2 cellular contexts compared by ENCODE assay signal in the genomic region with DNA sequence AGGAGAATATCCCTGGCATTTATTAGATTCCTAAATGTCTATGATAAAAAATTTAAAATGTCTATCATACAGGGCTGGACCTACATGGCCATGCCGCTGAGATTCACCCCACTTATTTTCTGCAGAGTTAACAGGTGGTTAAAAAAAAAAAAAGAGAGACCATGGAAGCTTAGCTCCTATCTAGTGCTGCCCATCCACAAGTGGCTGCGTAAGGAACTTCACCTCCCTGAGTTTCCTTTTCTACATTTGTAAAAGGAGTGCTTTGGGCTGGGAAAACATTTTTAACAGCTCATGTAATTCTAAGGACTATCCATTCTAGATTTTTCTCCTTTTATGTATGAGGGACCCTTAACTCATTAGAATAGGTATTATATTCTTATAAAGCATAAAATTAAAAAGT.
TF ChIP-seq lines count a peak whose summit lies in the region.

No MANE protein-coding gene starts in this region.

TF ChIP-seq in SK-N-SH treated with all-trans-retinoic acid at 6 μM for 48 hours, 23 proteins besides CTCF, POLR2A, EP300 and RAD21 (continued from another document):
- TF ChIP-seq, protein P1, sequence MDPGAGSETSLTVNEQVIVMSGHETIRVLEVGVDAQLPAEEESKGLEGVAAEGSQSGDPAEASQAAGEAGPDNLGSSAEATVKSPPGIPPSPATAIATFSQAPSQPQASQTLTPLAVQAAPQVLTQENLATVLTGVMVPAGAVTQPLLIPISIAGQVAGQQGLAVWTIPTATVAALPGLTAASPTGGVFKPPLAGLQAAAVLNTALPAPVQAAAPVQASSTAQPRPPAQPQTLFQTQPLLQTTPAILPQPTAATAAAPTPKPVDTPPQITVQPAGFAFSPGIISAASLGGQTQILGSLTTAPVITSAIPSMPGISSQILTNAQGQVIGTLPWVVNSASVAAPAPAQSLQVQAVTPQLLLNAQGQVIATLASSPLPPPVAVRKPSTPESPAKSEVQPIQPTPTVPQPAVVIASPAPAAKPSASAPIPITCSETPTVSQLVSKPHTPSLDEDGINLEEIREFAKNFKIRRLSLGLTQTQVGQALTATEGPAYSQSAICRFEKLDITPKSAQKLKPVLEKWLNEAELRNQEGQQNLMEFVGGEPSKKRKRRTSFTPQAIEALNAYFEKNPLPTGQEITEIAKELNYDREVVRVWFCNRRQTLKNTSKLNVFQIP (CRISPR knock-in tag; IDR thresholded peaks at IDR 0.05; ENCODE audit: borderline replicate concordance, low read depth): no peak
- TF ChIP-seq PATZ1 (CRISPR knock-in tag; IDR thresholded peaks at IDR 0.05; ENCODE audit: borderline replicate concordance) (no peak), ZC3H10 (CRISPR knock-in tag; IDR thresholded peaks at IDR 0.05) (no peak)

TF ChIP-seq in SK-N-SH, 30 proteins besides CTCF, POLR2A, EP300 and RAD21 (continued from another document):
- no peak for TF ChIP-seq TEAD4 (IDR thresholded peaks at IDR 0.05; ENCODE audit: borderline replicate concordance, insufficient read depth)
- TF ChIP-seq, protein P2, sequence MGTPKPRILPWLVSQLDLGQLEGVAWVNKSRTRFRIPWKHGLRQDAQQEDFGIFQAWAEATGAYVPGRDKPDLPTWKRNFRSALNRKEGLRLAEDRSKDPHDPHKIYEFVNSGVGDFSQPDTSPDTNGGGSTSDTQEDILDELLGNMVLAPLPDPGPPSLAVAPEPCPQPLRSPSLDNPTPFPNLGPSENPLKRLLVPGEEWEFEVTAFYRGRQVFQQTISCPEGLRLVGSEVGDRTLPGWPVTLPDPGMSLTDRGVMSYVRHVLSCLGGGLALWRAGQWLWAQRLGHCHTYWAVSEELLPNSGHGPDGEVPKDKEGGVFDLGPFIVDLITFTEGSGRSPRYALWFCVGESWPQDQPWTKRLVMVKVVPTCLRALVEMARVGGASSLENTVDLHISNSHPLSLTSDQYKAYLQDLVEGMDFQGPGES (IDR thresholded peaks at IDR 0.05; ENCODE audit: low read depth, low read length): no peak
- TF ChIP-seq, protein P3, sequence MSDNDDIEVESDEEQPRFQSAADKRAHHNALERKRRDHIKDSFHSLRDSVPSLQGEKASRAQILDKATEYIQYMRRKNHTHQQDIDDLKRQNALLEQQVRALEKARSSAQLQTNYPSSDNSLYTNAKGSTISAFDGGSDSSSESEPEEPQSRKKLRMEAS (IDR thresholded peaks at IDR 0.05; ENCODE audit: low read depth): no peak
- TF ChIP-seq SIN3A (IDR thresholded peaks at IDR 0.05; ENCODE audit: borderline replicate concordance, low read depth, low read length): no peak
- TF ChIP-seq ELF1 (IDR thresholded peaks at IDR 0.05): no peak
- TF ChIP-seq SMC3 (IDR thresholded peaks at IDR 0.05; ENCODE audit: low read depth, low read length): no peak
- no peak for TF ChIP-seq RXRA (IDR thresholded peaks at IDR 0.05; ENCODE audit: borderline replicate concordance, low read depth)
- no peak for TF ChIP-seq RFX5 (IDR thresholded peaks at IDR 0.05; ENCODE audit: low read length)
- no peak for TF ChIP-seq NRF1 (IDR thresholded peaks at IDR 0.05; ENCODE audit: low read depth, low read length)
- no peak for TF ChIP-seq FOXM1 (IDR thresholded peaks at IDR 0.05; ENCODE audit: low read depth)
- TF ChIP-seq, protein P4, sequence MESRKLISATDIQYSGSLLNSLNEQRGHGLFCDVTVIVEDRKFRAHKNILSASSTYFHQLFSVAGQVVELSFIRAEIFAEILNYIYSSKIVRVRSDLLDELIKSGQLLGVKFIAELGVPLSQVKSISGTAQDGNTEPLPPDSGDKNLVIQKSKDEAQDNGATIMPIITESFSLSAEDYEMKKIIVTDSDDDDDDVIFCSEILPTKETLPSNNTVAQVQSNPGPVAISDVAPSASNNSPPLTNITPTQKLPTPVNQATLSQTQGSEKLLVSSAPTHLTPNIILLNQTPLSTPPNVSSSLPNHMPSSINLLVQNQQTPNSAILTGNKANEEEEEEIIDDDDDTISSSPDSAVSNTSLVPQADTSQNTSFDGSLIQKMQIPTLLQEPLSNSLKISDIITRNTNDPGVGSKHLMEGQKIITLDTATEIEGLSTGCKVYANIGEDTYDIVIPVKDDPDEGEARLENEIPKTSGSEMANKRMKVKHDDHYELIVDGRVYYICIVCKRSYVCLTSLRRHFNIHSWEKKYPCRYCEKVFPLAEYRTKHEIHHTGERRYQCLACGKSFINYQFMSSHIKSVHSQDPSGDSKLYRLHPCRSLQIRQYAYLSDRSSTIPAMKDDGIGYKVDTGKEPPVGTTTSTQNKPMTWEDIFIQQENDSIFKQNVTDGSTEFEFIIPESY (IDR thresholded peaks at IDR 0.05; ENCODE audit: borderline replicate concordance, low read depth): no peak
- no peak for TF ChIP-seq TCF12 (IDR thresholded peaks at IDR 0.05)
